15 cellular contexts compared by ENCODE assay signal in genomic region chr11:48088682-48089050, GRCh38.
A peak's percentile ranks its signal among the peaks of the same experiment; 100 is the strongest.
DNase-seq lines count a peak whose midpoint lies in the region; ATAC-seq and TF ChIP-seq lines count a peak whose summit lies in the region.
"Had no signal": no experiment of that assay in that cellular context is flagged by ENCODE, and none has a peak within 500 bp of the region (broad histone marks: within the 10 kb centered on the region; RNA-seq: fewer than 3 reads in every experiment).

No MANE protein-coding gene starts in this region.

- H3K27me3 ChIP-seq in dorsolateral prefrontal cortex (no peaks in the 10 kb centered on the region), thyroid gland (no peaks in the 10 kb centered on the region)

- H3K4me3 ChIP-seq in dorsolateral prefrontal cortex (no peak overlapping the region), thyroid gland (replicated peaks in 1 of 3) (no peak overlapping the region)
- H3K4me3 ChIP-seq: GM23248, K562 had no signal

- intact Hi-C loops in left cardiac atrium (cut with DNase I) (no loop called here), Right ventricle myocardium inferior (cut with DNase I) (no loop called here), dorsolateral prefrontal cortex (cut with DNase I) (no loop called here), thyroid gland (cut with DNase I) (loop anchor here (10.0 kb wide), 1 partner anchor 114 kb away; no protein-coding TSS in a partner anchor)

- 24 to 25% methylated on average over 6 of the region's 6 CpGs for WGBS in thyroid gland, 2 donors

- H3K27ac ChIP-seq in dorsolateral prefrontal cortex: peak overlapping the region in 40 of 59 donors; percentile 4 to 63 (median 37)
- peak overlapping the region; percentile 88 to 90 (median 89) for H3K27ac ChIP-seq in thyroid gland
- H3K27ac ChIP-seq: GM23248 had no signal

- no peaks in the 10 kb centered on the region for H3K36me3 ChIP-seq in thyroid gland

- TF ChIP-seq CTCF in dorsolateral prefrontal cortex (IDR thresholded peaks at IDR 0.05 in 54 of 56, conservative IDR thresholded peaks at IDR 0.05 in 2 of 56; ENCODE audit: low read depth in 1 of 56, partially characterized antibody in 56 of 56): no peak
- no peak for TF ChIP-seq CTCF in thyroid gland (IDR thresholded peaks at IDR 0.05)

- ATAC-seq in left cardiac atrium (peak; percentile 27 to 42), Right ventricle myocardium inferior (no peak), GM21367 (IDR thresholded peaks at IDR 0.05; ENCODE audit: unreplicated experiment) (no peak)
- ATAC-seq: activated naive CD8-positive, alpha-beta T cell treated with anti-CD3 and anti-CD28 coated beads, Interleukin-2, amount 50 U/mL, for 24 hours; naive thymus-derived CD8-positive, alpha-beta T cell; stimulated activated effector memory CD8-positive, alpha-beta T cell treated with anti-CD3 and anti-CD28 coated beads, Interleukin-12 subunit alpha, Interleukin-12 subunit beta, amount 100 ng/mL, for 72 hours had no signal

- H3K9me3 ChIP-seq in thyroid gland: no peaks in the 10 kb centered on the region

- DNase-seq in left cardiac atrium (no peak), Right ventricle myocardium inferior (ENCODE audit: missing footprints) (no peak), NCI-H2171 treated with DMSO at 0.1 percent for 48 hours (lab: John Stamatoyannopoulos, UW) (peak; percentile 77), dorsolateral prefrontal cortex (peak in 1 of 10 donors; percentile 48), thyroid gland (peak; percentile 71), midbrain (lab: John Stamatoyannopoulos, UW) (no peak), D341Med (ENCODE audit: low spot score) (no peak)
- DNase-seq: activated naive CD8-positive, alpha-beta T cell treated with anti-CD3 and anti-CD28 coated beads, Interleukin-2, amount 50 U/mL, for 24 hours; GM23248; naive thymus-derived CD8-positive, alpha-beta T cell; stimulated activated CD4-positive, alpha-beta T cell treated with anti-CD3 and anti-CD28 coated beads, Interleukin-15, amount 100 ng/mL, for 24 hours; T-helper 1 cell had no signal

- TF ChIP-seq POLR2A in thyroid gland (IDR thresholded peaks at IDR 0.05): peak in 1 of 2 donors; percentile 21

- peaks cover 74 to 81% of the 10 kb centered on the region in 2 donors for H3K4me1 ChIP-seq in thyroid gland

Comparison
In these comparisons a context has a peak if more than half of its experiments do, and no peak if none do; other contexts are left out.
1. ATAC-seq: peak in left cardiac atrium (2 of 2); none in Right ventricle myocardium inferior (single experiment) and GM21367 (single experiment).
2. DNase-seq: peak in NCI-H2171 treated with DMSO at 0.1 percent for 48 hours (single experiment) and thyroid gland (2 of 2); none in left cardiac atrium (single experiment), Right ventricle myocardium inferior (single experiment), midbrain (single experiment) and D341Med (single experiment).